In the genomic region with DNA sequence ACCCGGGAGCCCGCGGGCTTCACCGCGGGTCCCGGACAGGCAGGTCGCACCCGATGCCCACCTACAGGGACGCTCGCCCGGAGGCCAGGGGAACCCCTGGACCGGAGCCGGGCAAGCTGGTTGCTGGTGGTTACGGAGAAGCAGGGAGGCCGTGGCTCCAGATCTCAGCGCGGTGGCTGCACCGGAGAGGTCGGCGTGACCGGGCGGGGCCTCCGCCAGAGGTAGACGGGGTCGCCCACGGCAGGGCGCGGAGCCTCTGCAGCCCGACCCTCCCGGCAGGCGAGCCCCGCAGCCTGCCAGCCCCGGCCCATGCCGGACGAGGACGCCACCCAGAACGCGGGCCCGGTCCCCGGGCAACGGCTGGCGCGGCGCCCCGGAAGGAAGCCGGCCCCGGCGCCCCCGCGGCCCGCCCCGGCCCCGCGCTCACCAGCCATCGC, we compare ENCODE assay signal across 8 cellular contexts. TPM values are rescaled to one million over a fixed set of nuclear protein-coding genes. Genes with fewer than 3 reads are reported as not detected.
DNase-seq lines count a peak whose midpoint lies in the region; ATAC-seq and TF ChIP-seq lines count a peak whose summit lies in the region.

No MANE protein-coding gene starts in this region.

- DNase-seq in CD8-positive, alpha-beta T cell = peak in 2 of 7 experiments; percentile 25 to 32
- DNase-seq in breast epithelium (ENCODE audit: low spot score in 2 of 2) = no peak
- DNase-seq in effector CD4-positive, alpha-beta T cell = no peak
- no peak for DNase-seq in 8988T
- DNase-seq in GOT3 (lab: John Stamatoyannopoulos, UW) = no peak

- peak overlapping the region; percentile 85 for H3K4me3 Mint-ChIP-seq in CD8-positive, alpha-beta T cell

- H3K4me1 Mint-ChIP-seq in CD8-positive, alpha-beta T cell (ENCODE audit: low read depth) = peaks cover 15% of the 10 kb centered on the region

- peak overlapping the region; percentile 73 for H3K4me3 ChIP-seq in CD8-positive, alpha-beta T cell (ENCODE audit: low read depth, low read length)
- peak overlapping the region; percentile 92 for H3K4me3 ChIP-seq in HUES6 (ENCODE audit: low read depth, low read length)
- peak overlapping the region; percentile 76 to 98 (median 76) for H3K4me3 ChIP-seq in breast epithelium
- H3K4me3 ChIP-seq in mesodermal cell (ENCODE audit: extremely low read depth, insufficient read depth, low read length, poor library complexity, severe bottlenecking) = peak overlapping the region; percentile 65

- no peaks in the 10 kb centered on the region for H3K27me3 Mint-ChIP-seq in CD8-positive, alpha-beta T cell (ENCODE audit: low read depth)

- no peaks in the 10 kb centered on the region for H3K9me3 Mint-ChIP-seq in CD8-positive, alpha-beta T cell

- peak overlapping the region; percentile 55 for H3K27ac Mint-ChIP-seq in CD8-positive, alpha-beta T cell

- TF ChIP-seq CTCF in CD8-positive, alpha-beta T cell (IDR thresholded peaks at IDR 0.05) = no peak
- no peak for TF ChIP-seq CTCF in breast epithelium (IDR thresholded peaks at IDR 0.05)

- no peak for ATAC-seq in CD8-positive, alpha-beta T cell
- peak; percentile 12 for ATAC-seq in GM19468 (IDR thresholded peaks at IDR 0.05; ENCODE audit: extremely low read depth, unreplicated experiment)

- peak overlapping the region; percentile 37 for H3K27ac ChIP-seq in CD8-positive, alpha-beta T cell (ENCODE audit: low read depth, low read length)
- H3K27ac ChIP-seq in HUES6 (ENCODE audit: low read depth, low read length) (no peak overlapping the region; the same call in 1 of the 2 replicates), breast epithelium (peak overlapping the region; percentile 35 to 65), mesodermal cell (ENCODE audit: low read depth, low read length, severe bottlenecking) (no peak overlapping the region)

- intact Hi-C loops in CD8-positive, alpha-beta T cell (cut with DNase I, micrococcal nuclease) = loop anchor here (1.0 to 10.0 kb wide), 7 partner anchors 17 to 544 kb away; a partner anchor contains a TSS
- intact Hi-C loops in breast epithelium (cut with DNase I; ENCODE audit: low total_unique reads) = no loop called here

- POLR2A ChIA-PET in CD8-positive, alpha-beta T cell (lab: Charles Lee) = interaction anchor here (1.1 kb wide), 1 partner anchor 44 kb away, joined by 3 read pairs; no protein-coding TSS in a partner anchor

- peak overlapping the region; percentile 79 for H3K9ac ChIP-seq in HUES6 (ENCODE audit: low read length)

- H3K36me3 ChIP-seq in CD8-positive, alpha-beta T cell (ENCODE audit: insufficient read depth, low read length) = peaks cover 34% of the 10 kb centered on the region
- peaks cover 70% of the 10 kb centered on the region for H3K36me3 ChIP-seq in HUES6 (ENCODE audit: control insufficient read depth, insufficient read depth, low read length)
- no peaks in the 10 kb centered on the region for H3K36me3 ChIP-seq in breast epithelium
- peaks cover 81% of the 10 kb centered on the region for H3K36me3 ChIP-seq in mesodermal cell (ENCODE audit: control insufficient read depth, insufficient read depth, low read length)

- H3K4me1 ChIP-seq in CD8-positive, alpha-beta T cell (ENCODE audit: insufficient read depth, low read length) = peaks cover 18% of the 10 kb centered on the region
- H3K4me1 ChIP-seq in HUES6 (ENCODE audit: control insufficient read depth, insufficient read depth, low read length) (peaks cover 8% of the 10 kb centered on the region), breast epithelium (peaks cover 0 to 9% of the 10 kb centered on the region in 2 donors), mesodermal cell (ENCODE audit: control insufficient read depth, insufficient read depth, low read length, poor library complexity, severe bottlenecking) (peaks cover 3% of the 10 kb centered on the region)

- H3K36me3 Mint-ChIP-seq in CD8-positive, alpha-beta T cell = peaks cover 44% of the 10 kb centered on the region

- no peaks in the 10 kb centered on the region for H3K9me3 ChIP-seq in CD8-positive, alpha-beta T cell (ENCODE audit: low read length)
- H3K9me3 ChIP-seq in HUES6 (ENCODE audit: control insufficient read depth, insufficient read depth, low read depth, low read length) (no peaks in the 10 kb centered on the region), breast epithelium (no peaks in the 10 kb centered on the region), mesodermal cell (ENCODE audit: control insufficient read depth, low read length) (no peaks in the 10 kb centered on the region)

- CTCF ChIA-PET in CD8-positive, alpha-beta T cell (lab: Charles Lee) = no interaction called here

- H3K27me3 ChIP-seq in CD8-positive, alpha-beta T cell (ENCODE audit: insufficient read depth, low read length) = no peaks in the 10 kb centered on the region
- H3K27me3 ChIP-seq in HUES6 (ENCODE audit: control insufficient read depth, insufficient read depth, low read length) (no peaks in the 10 kb centered on the region), breast epithelium (no peaks in the 10 kb centered on the region)

- WGBS in mesodermal cell (ENCODE audit: insufficient coverage in 2 of 2), 2 experiments = 1% methylated on average over 35 to 39 of the region's 55 CpGs

- no peak for TF ChIP-seq POLR2A in breast epithelium (IDR thresholded peaks at IDR 0.05)

RNA-seq across cellular contexts. Expression of a gene that starts 0.3 kb away (rescaled TPM):
- total RNA-seq in CD8-positive, alpha-beta T cell = 10 to 100 TPM; 18.0 to 18.1 TPM
- total RNA-seq in breast epithelium = 10 to 100 TPM; 22.9 to 69.4 (median 35.9) TPM
- 41.1 TPM for polyA plus RNA-seq in mesodermal cell (2013, experiment 1 of 2)
- 36.6 TPM for polyA plus RNA-seq in mesodermal cell (2013, experiment 2 of 2)

RNA-seq across cellular contexts. Expression of a gene that starts 7.1 kb away (rescaled TPM):
- 10 to 100 TPM; 75.2 to 76.1 TPM for total RNA-seq in CD8-positive, alpha-beta T cell
- total RNA-seq in breast epithelium = 10 to 100 TPM; 20.6 to 27.2 (median 25.8) TPM
- 10.3 TPM for polyA plus RNA-seq in mesodermal cell (2013, experiment 1 of 2)
- 8.3 TPM for polyA plus RNA-seq in mesodermal cell (2013, experiment 2 of 2)

RNA-seq across cellular contexts. Expression of a gene that starts 8.8 kb away (rescaled TPM):
- under 1 TPM in 1 of 2 experiments, not detected in 1; 0.38 TPM for total RNA-seq in CD8-positive, alpha-beta T cell
- 1 to 10 TPM in 1 of 3 donors, not detected in 2; 2.0 TPM for total RNA-seq in breast epithelium
- 1.9 TPM for polyA plus RNA-seq in mesodermal cell (2013, experiment 1 of 2)
- not detected for polyA plus RNA-seq in mesodermal cell (2013, experiment 2 of 2)

RNA-seq across cellular contexts. Expression of a gene that starts 16.7 kb away (rescaled TPM):
- 10 to 100 TPM in 1 of 2 experiments, 1 to 10 TPM in 1; 8.5 to 10.5 TPM for total RNA-seq in CD8-positive, alpha-beta T cell
- 10 to 100 TPM; 12.3 to 15.2 (median 14.1) TPM for total RNA-seq in breast epithelium
- 20.2 TPM for polyA plus RNA-seq in mesodermal cell (2013, experiment 1 of 2)
- polyA plus RNA-seq in mesodermal cell (2013, experiment 2 of 2) = 16.7 TPM

RNA-seq across cellular contexts. Expression of a gene that starts 19.3 kb away (rescaled TPM):
- 10 to 100 TPM; 30.0 to 30.4 TPM for total RNA-seq in CD8-positive, alpha-beta T cell
- total RNA-seq in breast epithelium = 100 to 1,000 TPM in 2 of 3 donors, 10 to 100 TPM in 1; 99.7 to 127 (median 117) TPM
- polyA plus RNA-seq in mesodermal cell (2013, experiment 1 of 2) = 200 TPM
- polyA plus RNA-seq in mesodermal cell (2013, experiment 2 of 2) = 198 TPM

Comparison
In these comparisons a context has a peak if more than half of its experiments do, and no peak if none do; other contexts are left out.
1. H3K27ac ChIP-seq: peak in CD8-positive, alpha-beta T cell (single experiment) and breast epithelium (2 of 2); none in HUES6 (single experiment) and mesodermal cell (single experiment).
2. Peak in every context shown above with its lines, with median percentiles within 50 percentile points of each other: H3K4me3 ChIP-seq.